In the genomic region with DNA sequence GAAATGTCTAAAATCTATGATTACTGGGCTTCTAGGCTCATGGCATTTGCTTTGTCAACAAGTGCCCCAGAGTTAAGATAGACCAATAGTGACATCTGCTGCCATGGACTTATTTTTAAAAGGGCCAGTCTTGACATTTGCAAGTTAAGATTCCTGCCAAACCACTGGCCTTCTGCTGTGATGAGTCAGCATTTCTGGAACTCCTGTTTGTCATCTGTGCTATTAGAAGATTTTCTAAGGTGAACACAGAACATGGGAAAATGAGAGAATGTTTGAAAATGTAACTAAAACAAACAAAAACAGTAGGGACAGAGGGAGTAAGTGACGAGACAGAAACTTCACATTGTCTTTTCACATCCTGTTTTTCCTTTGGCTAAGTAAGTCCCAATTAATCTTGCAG, we compare ENCODE assay signal across 7 cellular contexts.
DNase-seq lines count a peak whose midpoint lies in the region; ATAC-seq, FAIRE-seq and TF ChIP-seq lines count a peak whose summit lies in the region.

No MANE protein-coding gene starts in this region.

- peak overlapping the region; percentile 32 for H3K27ac ChIP-seq in hepatocyte
- H3K27ac ChIP-seq in stomach: peak overlapping the region in 4 of 5 donors; percentile 23 to 78 (median 71)

- TF ChIP-seq POLR2A in stomach (IDR thresholded peaks at IDR 0.05): no peak

- peak overlapping the region; percentile 20 for H3K4me2 ChIP-seq in hepatocyte

- no peak overlapping the region for H3K4me3 ChIP-seq in hepatocyte
- no peak overlapping the region for H3K4me3 ChIP-seq in stomach

- H3K9me2 ChIP-seq in hepatocyte (replicated peaks; ENCODE audit: insufficient read depth): no peaks in the 10 kb centered on the region

- intact Hi-C loops in stomach (cut with DNase I; ENCODE audit: low total_unique reads): no loop called here

- DNase-seq in GM20000 (ENCODE audit: low spot score) (peak; percentile 23), HT1080 (ENCODE audit: low read depth) (peak; percentile 85), amniotic stem cell (lab: John Stamatoyannopoulos, UW) (peak; percentile 82), hepatocyte (ENCODE audit: low spot score) (peak; percentile 69), stomach (no peak)

- H3K79me2 ChIP-seq in hepatocyte: no peaks in the 10 kb centered on the region

- H4K20me1 ChIP-seq in hepatocyte (ENCODE audit: insufficient read depth, poor library complexity, severe bottlenecking): no peaks in the 10 kb centered on the region

- peak; percentile 19 for FAIRE-seq in G401.6 (lab: Jason Lieb, UNC)

- H3K27me3 ChIP-seq in hepatocyte (no peaks in the 10 kb centered on the region), stomach (no peaks in the 10 kb centered on the region)

- no peak for ATAC-seq in HG02970 (IDR thresholded peaks at IDR 0.05; ENCODE audit: low FRiP score, unreplicated experiment)

- TF ChIP-seq CTCF in GM20000 (IDR thresholded peaks at IDR 0.05; ENCODE audit: extremely low read depth, missing control alignments): no peak
- peak; percentile 37 for TF ChIP-seq CTCF in hepatocyte (IDR thresholded peaks at IDR 0.05; ENCODE audit: poor library complexity)
- TF ChIP-seq CTCF in stomach (IDR thresholded peaks at IDR 0.05): peak in 1 of 7 experiments; percentile 15

- no peak for TF ChIP-seq EP300 in stomach (IDR thresholded peaks at IDR 0.05)

- H2AFZ ChIP-seq in hepatocyte: no peak overlapping the region

- H3K4me1 ChIP-seq in hepatocyte (ENCODE audit: insufficient read depth): peaks cover 4% of the 10 kb centered on the region
- H3K4me1 ChIP-seq in stomach: peaks cover 0 to 28% (median 13%) of the 10 kb centered on the region in 4 donors

- H3K36me3 ChIP-seq in hepatocyte (replicated peaks; ENCODE audit: insufficient read depth, low read depth): no peaks in the 10 kb centered on the region
- H3K36me3 ChIP-seq in stomach: no peaks in the 10 kb centered on the region

- H3K9me3 ChIP-seq in hepatocyte (ENCODE audit: low read depth): no peaks in the 10 kb centered on the region
- H3K9me3 ChIP-seq in stomach: no peaks in the 10 kb centered on the region

- WGBS in hepatocyte (ENCODE audit: low lambda C conversion rate, missing lambda C conversion rate): 25% methylated on average over 1 of the region's 1 CpG
- 24 to 46% (median 35%) methylated on average over 1 of the region's 1 CpG for WGBS in stomach, 5 donors
